ENCODE assay signal across 25 cellular contexts in the genomic region with DNA sequence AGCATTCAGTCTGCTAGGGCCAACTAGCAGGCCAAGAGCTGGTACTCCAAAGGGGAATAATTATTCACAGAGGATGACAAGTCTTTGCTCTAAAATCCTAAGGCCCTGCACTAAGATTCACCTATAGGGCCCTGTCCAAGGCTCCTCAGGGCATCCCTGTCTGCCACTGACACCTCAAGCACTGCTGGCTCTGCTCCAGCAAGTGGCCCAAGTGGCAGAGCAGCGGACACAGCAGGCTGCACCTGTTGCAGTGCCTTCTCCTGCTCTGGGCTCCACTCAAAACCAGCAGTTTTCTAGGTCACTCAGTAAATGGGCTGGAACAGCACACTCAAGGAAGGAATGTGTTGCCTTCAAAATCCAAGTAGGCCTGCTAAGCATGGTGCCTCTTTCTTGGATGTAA. TPM values are rescaled to one million over a fixed set of nuclear protein-coding genes. Genes with fewer than 3 reads are reported as not detected.
"Had no signal": no experiment of that assay in that cellular context is flagged by ENCODE, and none has a peak within 500 bp of the region (broad histone marks: within the 10 kb centered on the region; RNA-seq: fewer than 3 reads in every experiment).

No MANE protein-coding gene starts in this region.

- H3K9me3 ChIP-seq: adrenal gland had no signal

- H3K27ac ChIP-seq: adrenal gland had no signal

- DNase-seq: activated B cell treated with CpG ODN at 0.5 μM for 24 hours; activated CD4-positive, alpha-beta T cell treated with anti-CD3 and anti-CD28 coated beads for 1 hour; activated CD4-positive, alpha-beta T cell treated with anti-CD3 and anti-CD28 coated beads, Interleukin-2, amount 10 ng/mL, durations not matched to agents 24 days and 14 days; activated CD4-positive, alpha-beta T cell treated with anti-CD3 and anti-CD28 coated beads, Interleukin-2, amount 50 U/mL, for 48 hours; activated CD8-positive, alpha-beta memory T cell treated with anti-CD3 and anti-CD28 coated beads, Interleukin-2, amount 10 ng/mL, durations not matched to agents 7 days and 5 days; activated naive CD4-positive, alpha-beta T cell treated with anti-CD3 and anti-CD28 coated beads, Interleukin-2, amount 50 U/mL, for 16 hours; activated naive CD8-positive, alpha-beta T cell treated with anti-CD3 and anti-CD28 coated beads, Interleukin-2, amount 10 ng/mL, durations not matched to agents 7 days and 5 days; activated T-cell treated with anti-CD3 and anti-CD28 coated beads, Interleukin-2, amount 50 U/mL, for 4 hours; adrenal gland; anterior cingulate cortex; caudate nucleus; Karpas-422; NCI-H1105 treated with DMSO at 0.1 percent for 48 hours; NCI-H2081 treated with DMSO at 0.1 percent for 48 hours; NCI-H2227 treated with DMSO at 0.1 percent for 48 hours; NCI-H446 treated with DMSO at 0.1 percent for 48 hours; NCI-H524 treated with DMSO at 0.1 percent for 48 hours; NCI-H748 treated with DMSO at 0.1 percent for 48 hours; SIG-M5; T-helper 17 cell; T-helper 9 cell had no signal

- H3K27me3 ChIP-seq: adrenal gland had no signal

- H3K4me1 ChIP-seq: adrenal gland had no signal

- H3K4me3 ChIP-seq: adrenal gland, K562 had no signal

- H3K36me3 ChIP-seq: adrenal gland had no signal

RNA-seq across cellular contexts. Expression of gene SMOC2, which starts 36.4 kb away (rescaled TPM):
- total RNA-seq: activated B cell treated with CpG ODN at 0.5 μM for 24 hours; activated CD4-positive, alpha-beta T cell treated with anti-CD3 and anti-CD28 coated beads, Interleukin-2, amount 10 ng/mL, durations not matched to agents 24 days and 14 days; activated CD8-positive, alpha-beta memory T cell treated with anti-CD3 and anti-CD28 coated beads, Interleukin-2, amount 10 ng/mL, durations not matched to agents 7 days and 5 days; activated naive CD8-positive, alpha-beta T cell treated with anti-CD3 and anti-CD28 coated beads, Interleukin-2, amount 10 ng/mL, durations not matched to agents 7 days and 5 days; activated T-helper 17 cell treated with anti-CD3 and anti-CD28 coated beads, Interleukin-2, amount 50 U/mL, for 72 hours; OCI-LY7; RPMI7951; T-helper 17 cell had no signal
